10 cellular contexts compared by ENCODE assay signal in the genomic region with DNA sequence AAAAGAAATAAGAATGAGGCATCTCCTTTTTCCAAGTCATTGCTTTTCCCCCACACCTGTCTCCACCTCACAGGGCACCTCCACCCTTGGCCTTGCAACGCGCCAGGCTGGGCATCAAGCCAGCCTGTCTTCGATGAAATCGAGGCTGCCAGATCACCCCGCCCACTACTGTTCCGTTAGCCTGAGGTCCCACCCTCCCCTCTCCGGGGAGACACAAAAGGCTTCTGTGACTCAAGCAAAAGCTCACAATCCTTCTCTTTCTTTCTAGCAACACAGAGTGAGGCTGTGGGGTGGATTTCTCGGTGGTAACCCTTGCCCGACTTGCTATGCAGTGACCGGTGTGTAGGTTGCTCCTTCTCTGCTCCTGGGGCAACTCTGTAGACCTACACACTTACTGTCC. TPM values are rescaled to one million over a fixed set of nuclear protein-coding genes. Genes with fewer than 3 reads are reported as not detected.
DNase-seq lines count a peak whose midpoint lies in the region; ATAC-seq and TF ChIP-seq lines count a peak whose summit lies in the region.
"Had no signal": no experiment of that assay in that cellular context is flagged by ENCODE, and none has a peak within 500 bp of the region (broad histone marks: within the 10 kb centered on the region; RNA-seq: fewer than 3 reads in every experiment).

No MANE protein-coding gene starts in this region.

- peaks cover 7% of the 10 kb centered on the region for H3K4me1 Mint-ChIP-seq in activated naive CD8-positive, alpha-beta T cell treated with anti-CD3 and anti-CD28 coated beads, Interleukin-2, amount 50 U/mL, for 24 hours

- H3K27me3 Mint-ChIP-seq in activated naive CD8-positive, alpha-beta T cell treated with anti-CD3 and anti-CD28 coated beads, Interleukin-2, amount 50 U/mL, for 24 hours: peaks cover 3% of the 10 kb centered on the region

- no peaks in the 10 kb centered on the region for H3K36me3 ChIP-seq in tibial nerve

- TF ChIP-seq POLR2A in tibial nerve (IDR thresholded peaks at IDR 0.05): no peak

- H3K36me3 Mint-ChIP-seq in activated naive CD8-positive, alpha-beta T cell treated with anti-CD3 and anti-CD28 coated beads, Interleukin-2, amount 50 U/mL, for 24 hours (ENCODE audit: low read depth): no peaks in the 10 kb centered on the region

- no peaks in the 10 kb centered on the region for H3K9me3 Mint-ChIP-seq in activated naive CD8-positive, alpha-beta T cell treated with anti-CD3 and anti-CD28 coated beads, Interleukin-2, amount 50 U/mL, for 24 hours

- no peaks in the 10 kb centered on the region for H3K27me3 ChIP-seq in tibial nerve

- no peak overlapping the region for H3K4me3 Mint-ChIP-seq in activated naive CD8-positive, alpha-beta T cell treated with anti-CD3 and anti-CD28 coated beads, Interleukin-2, amount 50 U/mL, for 24 hours

- peaks cover 0 to 41% (median 17%) of the 10 kb centered on the region in 4 donors for H3K4me1 ChIP-seq in tibial nerve

- peak; percentile 47 to 84 for TF ChIP-seq EP300 in tibial nerve (IDR thresholded peaks at IDR 0.05)

- TF ChIP-seq CTCF in tibial nerve (IDR thresholded peaks at IDR 0.05): no peak

- no peaks in the 10 kb centered on the region for H3K9me3 ChIP-seq in tibial nerve

- DNase-seq in activated CD8-positive, alpha-beta memory T cell treated with anti-CD3 and anti-CD28 coated beads, Interleukin-2, amount 50 U/mL, for 1 hour (ENCODE audit: extremely low read depth): peak; percentile 9
- DNase-seq in activated CD8-positive, alpha-beta memory T cell treated with anti-CD3 and anti-CD28 coated beads, Interleukin-2, amount 50 U/mL, for 48 hours: no peak
- DNase-seq in activated naive CD8-positive, alpha-beta T cell treated with anti-CD3 and anti-CD28 coated beads, Interleukin-2, amount 50 U/mL, for 24 hours: peak; percentile 24
- DNase-seq in left lobe of liver (ENCODE audit: low spot score): no peak
- peak; percentile 25 to 45 for DNase-seq in tibial nerve (ENCODE audit: low spot score in 2 of 2)
- no peak for DNase-seq in SKM-1 (lab: John Stamatoyannopoulos, UW; ENCODE audit: unreplicated experiment)
- DNase-seq in GM19240 (ENCODE audit: insufficient read length, low spot score): no peak

- peak; percentile 58 for ATAC-seq in activated naive CD8-positive, alpha-beta T cell treated with anti-CD3 and anti-CD28 coated beads, Interleukin-2, amount 50 U/mL, for 24 hours
- ATAC-seq in left lobe of liver (peak; percentile 33), GM18909 (IDR thresholded peaks at IDR 0.05; ENCODE audit: poor library complexity, unreplicated experiment) (no peak)

- H3K4me3 ChIP-seq in tibial nerve: no peak overlapping the region

- peak overlapping the region in 3 of 4 donors; percentile 57 to 92 (median 74) for H3K27ac ChIP-seq in tibial nerve

- no peak overlapping the region for H3K27ac Mint-ChIP-seq in activated naive CD8-positive, alpha-beta T cell treated with anti-CD3 and anti-CD28 coated beads, Interleukin-2, amount 50 U/mL, for 24 hours

- 18 to 30% methylated on average over 10 of the region's 10 CpGs for WGBS in tibial nerve, 2 donors

RNA-seq across cellular contexts. Expression of a gene that starts 9.9 kb away (rescaled TPM):
- total RNA-seq in left lobe of liver (not detected), tibial nerve (not detected)
- total RNA-seq: osteoblast, subcutaneous adipose tissue had no signal

Comparison
In these comparisons a context has a peak if more than half of its experiments do, and no peak if none do; other contexts are left out.
1. DNase-seq: peak in activated CD8-positive, alpha-beta memory T cell treated with anti-CD3 and anti-CD28 coated beads, Interleukin-2, amount 50 U/mL, for 1 hour (single experiment), activated naive CD8-positive, alpha-beta T cell treated with anti-CD3 and anti-CD28 coated beads, Interleukin-2, amount 50 U/mL, for 24 hours (single experiment) and tibial nerve (2 of 2); none in activated CD8-positive, alpha-beta memory T cell treated with anti-CD3 and anti-CD28 coated beads, Interleukin-2, amount 50 U/mL, for 48 hours (single experiment), left lobe of liver (single experiment), SKM-1 (single experiment) and GM19240 (single experiment).